ENCODE assay signal across 15 cellular contexts in genomic region chr2:12282780-12283695, GRCh38.
DNase-seq lines count a peak whose midpoint lies in the region; ATAC-seq, FAIRE-seq and TF ChIP-seq lines count a peak whose summit lies in the region.
"Had no signal": no experiment of that assay in that cellular context is flagged by ENCODE, and none has a peak within 500 bp of the region (broad histone marks: within the 10 kb centered on the region; RNA-seq: fewer than 3 reads in every experiment).

No MANE protein-coding gene starts in this region.

- H3K4me1 ChIP-seq in GM12878 (ENCODE audit: control insufficient read depth, insufficient read depth, low read length) (peaks cover 16% of the 10 kb centered on the region), SK-N-SH (ENCODE audit: control insufficient read depth in 1 of 2, insufficient read depth in 2 of 2, low read depth in 1 of 2, low read length in 1 of 2) (peaks cover 3 to 21% of the 10 kb centered on the region in 2 experiments)

- no peaks in the 10 kb centered on the region for H3K27me3 ChIP-seq in GM12878 (replicated peaks in 1 of 2; ENCODE audit: control insufficient read depth in 2 of 2, insufficient read depth in 2 of 2, low read length in 1 of 2)
- no peaks in the 10 kb centered on the region for H3K27me3 ChIP-seq in SK-N-SH (ENCODE audit: insufficient read depth)
- no peaks in the 10 kb centered on the region for H3K27me3 ChIP-seq in WERI-Rb-1 (ENCODE audit: insufficient read depth, low read depth, severe bottlenecking)

- H3K9ac ChIP-seq in GM12878 (ENCODE audit: control insufficient read depth, insufficient read depth, low read length), result no peak overlapping the region
- H3K9ac ChIP-seq in SK-N-SH, result no peak overlapping the region

- ATAC-seq in GM18868 (IDR thresholded peaks at IDR 0.05; ENCODE audit: unreplicated experiment) (peak; percentile 90), GM21576 (IDR thresholded peaks at IDR 0.05; ENCODE audit: unreplicated experiment) (peak; percentile 89), HG03108 (IDR thresholded peaks at IDR 0.05; ENCODE audit: unreplicated experiment) (peak; percentile 61), GM12878 (peak; percentile 95), left colon (no peak)
- ATAC-seq: stimulated activated effector memory CD8-positive, alpha-beta T cell treated with anti-CD3 and anti-CD28 coated beads, Interleukin-12 subunit alpha, Interleukin-12 subunit beta, amount 100 ng/mL, for 72 hours had no signal

- H3K4me3 ChIP-seq in GM12878, result 0 out of 2 replicates have a peak overlapping the region, but pooled peaks have one; percentile 22
- no peak overlapping the region for H3K4me3 ChIP-seq in SK-N-SH (ENCODE audit: low read depth in 2 of 2, low read length in 1 of 2)
- no peak overlapping the region for H3K4me3 ChIP-seq in WERI-Rb-1 (ENCODE audit: low read depth, low read length)
- H3K4me3 ChIP-seq: SK-N-MC had no signal

- intact Hi-C loops in GM12878 (cut with micrococcal nuclease; ENCODE audit: unreplicated experiment) (loop anchor here (5.0 to 10.0 kb wide), 3 partner anchors 129 to 434 kb away; partner anchors contain the start of gene TRIB2), left colon (cut with DNase I, micrococcal nuclease) (no loop called here)

- H3K79me2 ChIP-seq in GM12878 (ENCODE audit: control insufficient read depth, insufficient read depth, low read length), result no peaks in the 10 kb centered on the region
- no peaks in the 10 kb centered on the region for H3K79me2 ChIP-seq in SK-N-SH (ENCODE audit: insufficient read depth)

- 11% methylated on average over 3 of the region's 3 CpGs for WGBS in GM12878 (ENCODE audit: insufficient coverage, insufficient replicate concordance, low lambda C conversion rate, missing lambda C conversion rate)
- 72% methylated on average over 3 of the region's 3 CpGs for WGBS in SK-N-SH (ENCODE audit: low lambda C conversion rate)

- RAD21 ChIA-PET in GM12878 (lab: Charles Lee; ENCODE audit: unreplicated experiment), result interaction anchor here (1.0 to 1.5 kb wide), 3 partner anchors 11 to 413 kb away, joined by 3 read pairs; no protein-coding TSS in a partner anchor

- H3K36me3 ChIP-seq in GM12878 (ENCODE audit: control insufficient read depth in 2 of 2, insufficient read depth in 2 of 2, low read length in 1 of 2), result no peaks in the 10 kb centered on the region
- no peaks in the 10 kb centered on the region for H3K36me3 ChIP-seq in SK-N-SH (replicated peaks in 1 of 2; ENCODE audit: control insufficient read depth in 1 of 2, insufficient read depth in 2 of 2, low read length in 1 of 2)
- H3K36me3 ChIP-seq in WERI-Rb-1, result no peaks in the 10 kb centered on the region

- TF ChIP-seq POLR2A in GM12878 (IDR thresholded peaks at IDR 0.05; ENCODE audit: low read depth, low read length), result no peak

- H4K20me1 ChIP-seq in GM12878 (ENCODE audit: control insufficient read depth, insufficient read depth), result no peaks in the 10 kb centered on the region
- H4K20me1 ChIP-seq in SK-N-SH (ENCODE audit: insufficient read depth), result no peaks in the 10 kb centered on the region

- no peak for TF ChIP-seq CTCF in GM12878 (IDR thresholded peaks at IDR 0.05 in 2 of 3, conservative IDR thresholded peaks at IDR 0.05 in 1 of 3; ENCODE audit: control insufficient read depth in 2 of 3, extremely low read depth in 1 of 3, insufficient read depth in 1 of 3, low read depth in 3 of 3, low read length in 3 of 3)
- no peak for TF ChIP-seq CTCF in SK-N-SH (IDR thresholded peaks at IDR 0.05)
- TF ChIP-seq CTCF in WERI-Rb-1 (IDR thresholded peaks at IDR 0.05; ENCODE audit: low read depth, low read length), result no peak

- SMC1A ChIA-PET in GM12878 (lab: Charles Lee; ENCODE audit: uncharacterized antibody, unreplicated experiment), result interaction anchor here (0.6 to 1.3 kb wide), 3 partner anchors 11 to 238 kb away, joined by 3 to 7 read pairs (median 6); no protein-coding TSS in a partner anchor

- FAIRE-seq in GM12878 (lab: Jason Lieb, UNC), result peak; percentile 77

- CTCF ChIA-PET in GM12878 (lab: Yijun Ruan, JAX), result interaction anchor here (1.5 kb wide), 1 partner anchor 454 kb away, joined by 6 read pairs; no protein-coding TSS in a partner anchor
- CTCF ChIA-PET in SK-N-SH (lab: Yijun Ruan, JAX), result no interaction called here

- TF ChIP-seq RAD21 in GM12878 (IDR thresholded peaks at IDR 0.05; ENCODE audit: insufficient read depth, low read depth, low read length) (no peak), SK-N-SH (IDR thresholded peaks at IDR 0.05; ENCODE audit: low read length) (no peak)

- no TSS peak for BruUV-seq in GM12878 (replicated peaks; lab: Mats Ljungman, UMichigan)

- no peak overlapping the region for H2AFZ ChIP-seq in GM12878 (ENCODE audit: control insufficient read depth, low read depth, low read length)
- no peak overlapping the region for H2AFZ ChIP-seq in SK-N-SH (ENCODE audit: low read depth)

- no peak overlapping the region; the same call in 1 of the 2 replicates for H3K4me2 ChIP-seq in GM12878 (ENCODE audit: control insufficient read depth, insufficient read depth)
- H3K4me2 ChIP-seq in SK-N-SH, result no peak overlapping the region

- DNase-seq in GM12878 (ENCODE audit: low read depth, low spot score) (no peak), NCI-H187 treated with DMSO at 0.1 percent for 48 hours (lab: John Stamatoyannopoulos, UW) (no peak), SK-N-SH (no peak), WERI-Rb-1 (no peak), left colon (no peak)
- DNase-seq: activated CD4-positive, alpha-beta T cell treated with anti-CD3 and anti-CD28 coated beads, Interleukin-2, amount 50 U/mL, for 1 hour; caudate nucleus; CD4-positive, CD25-positive, alpha-beta regulatory T cell; NCI-H526 treated with DMSO at 0.1 percent for 48 hours; posterior cingulate gyrus had no signal

- H3K9me3 ChIP-seq in GM12878 (replicated peaks; ENCODE audit: control insufficient read depth, insufficient read depth, low read length) (no peaks in the 10 kb centered on the region; the same call in 2 of the 3 replicates), SK-N-SH (no peaks in the 10 kb centered on the region), WERI-Rb-1 (ENCODE audit: severe bottlenecking) (no peaks in the 10 kb centered on the region)

- in situ Hi-C loops in GM12878 (cut with MboI), result loop anchor here (25.0 kb wide), 1 partner anchor 446 kb away; no protein-coding TSS in a partner anchor

- POLR2A ChIA-PET in GM12878 (lab: Charles Lee) (interaction anchor here (0.5 kb wide), 1 partner anchor 50 kb away, joined by 4 read pairs; no protein-coding TSS in a partner anchor), SK-N-SH (lab: Yijun Ruan, JAX) (no interaction called here)

- TF ChIP-seq EP300 in GM12878 (IDR thresholded peaks at IDR 0.05; ENCODE audit: borderline replicate concordance in 1 of 2, control insufficient read depth in 1 of 2, low read depth in 2 of 2, low read length in 2 of 2) (peak in 1 of 2 experiments; percentile 46; a peak in 1 of 4 replicates), SK-N-SH (IDR thresholded peaks at IDR 0.05; ENCODE audit: borderline replicate concordance in 1 of 2, low read depth in 1 of 2, low read length in 1 of 2) (no peak)

- H3K27ac ChIP-seq in GM12878 (ENCODE audit: control insufficient read depth, insufficient read depth) (no peak overlapping the region; the same call in 1 of the 2 replicates), SK-N-SH (ENCODE audit: low read depth in 2 of 2, low read length in 1 of 2) (no peak overlapping the region), WERI-Rb-1 (no peak overlapping the region)
- H3K27ac ChIP-seq: SK-N-MC had no signal

- no peaks in the 10 kb centered on the region for H3K9me2 ChIP-seq in SK-N-SH

- H3F3A ChIP-seq in SK-N-SH (replicated peaks; ENCODE audit: insufficient read depth), result no peaks in the 10 kb centered on the region

TF ChIP-seq in GM12878, 131 proteins besides CTCF, POLR2A, EP300 and RAD21 (continues in another document):
- TF ChIP-seq NFXL1 (IDR thresholded peaks at IDR 0.05; ENCODE audit: borderline replicate concordance), result no peak
- TF ChIP-seq CEBPB (IDR thresholded peaks at IDR 0.05; ENCODE audit: borderline replicate concordance in 1 of 2, low read depth in 2 of 2, low read length in 2 of 2), result no peak
- no peak for TF ChIP-seq FOXK2 (IDR thresholded peaks at IDR 0.05)
- TF ChIP-seq NBN (IDR thresholded peaks at IDR 0.05), result no peak
- no peak for TF ChIP-seq SMAD5 (IDR thresholded peaks at IDR 0.05; ENCODE audit: low read depth)
- no peak for TF ChIP-seq ZZZ3 (IDR thresholded peaks at IDR 0.05; ENCODE audit: control insufficient read depth, insufficient read length, low read depth)
- peak; percentile 72 for TF ChIP-seq NFIC (IDR thresholded peaks at IDR 0.05; ENCODE audit: low read depth, low read length)
- 0 out of 2 replicates have a peak, but pooled peaks have one; percentile 3 for TF ChIP-seq GABPA (IDR thresholded peaks at IDR 0.05; ENCODE audit: low read depth)
- peak; percentile 81 for TF ChIP-seq NR2F1 (conservative IDR thresholded peaks at IDR 0.05)

TF ChIP-seq in SK-N-SH, 30 proteins besides CTCF, POLR2A, EP300 and RAD21 (continues in another document):
- TF ChIP-seq MAX (IDR thresholded peaks at IDR 0.05; ENCODE audit: low read depth) (no peak), YY1 (IDR thresholded peaks at IDR 0.05; ENCODE audit: low read depth) (no peak), ZBTB33 (IDR thresholded peaks at IDR 0.05; ENCODE audit: borderline replicate concordance, low read depth) (no peak), GATA2 (CRISPR knock-in tag; IDR thresholded peaks at IDR 0.05) (no peak), ELF1 (IDR thresholded peaks at IDR 0.05) (no peak)
